Comparison of ENCODE assay signal across 30 cellular contexts in the genomic region with DNA sequence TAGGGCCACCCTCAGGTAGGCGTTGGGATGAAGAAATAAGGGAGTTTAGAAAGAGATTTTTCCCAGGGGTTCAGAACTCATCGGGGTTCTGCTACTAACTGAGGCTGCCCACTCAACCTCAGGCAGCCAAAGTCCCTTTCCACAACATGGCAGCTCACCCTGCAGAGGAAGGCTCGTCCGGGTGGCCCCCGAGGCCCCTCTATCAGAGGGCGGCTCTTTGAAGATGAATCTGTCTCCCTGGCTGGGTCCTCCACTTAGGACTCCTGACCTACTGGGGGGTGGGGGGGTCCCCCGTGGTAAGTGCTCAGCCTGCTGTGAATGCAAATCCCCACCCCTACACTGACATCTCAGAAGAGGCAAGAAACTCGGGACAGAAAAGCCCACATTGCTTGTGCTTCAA.
"Had no signal": no experiment of that assay in that cellular context is flagged by ENCODE, and none has a peak within 500 bp of the region (broad histone marks: within the 10 kb centered on the region; RNA-seq: fewer than 3 reads in every experiment).

No MANE protein-coding gene starts in this region.

- H3K79me2 ChIP-seq: parathyroid adenoma had no signal

- H3K4me1 ChIP-seq: parathyroid adenoma, psoas muscle, right lobe of liver, sigmoid colon, testis, transverse colon, upper lobe of right lung, uterus had no signal

- H3K27me3 ChIP-seq: neutrophil, right lobe of liver, sigmoid colon, suprapubic skin, testis, tibial artery, transverse colon, uterus had no signal

- H3K4me1 Mint-ChIP-seq: naive thymus-derived CD8-positive, alpha-beta T cell; nephron progenitor cell; neural crest cell; stimulated activated effector memory CD8-positive, alpha-beta T cell treated with anti-CD3 and anti-CD28 coated beads, Interleukin-12 subunit alpha, Interleukin-12 subunit beta, amount 100 ng/mL, for 72 hours; stimulated activated naive CD8-positive, alpha-beta T cell treated with anti-CD3 and anti-CD28 coated beads, Interleukin-15, amount 100 ng/mL, for 72 hours had no signal

- ATAC-seq: naive thymus-derived CD8-positive, alpha-beta T cell; natural killer cell treated with Interleukin-12 subunit alpha and Interleukin-12 subunit beta and Interleukin-15 and Interleukin-18, amount 100 ng/mL, for 72 hours; psoas muscle; right cardiac atrium; right lobe of liver; stimulated activated effector memory CD8-positive, alpha-beta T cell treated with anti-CD3 and anti-CD28 coated beads, Interleukin-12 subunit alpha, Interleukin-12 subunit beta, amount 100 ng/mL, for 72 hours; stimulated activated naive CD8-positive, alpha-beta T cell treated with anti-CD3 and anti-CD28 coated beads, Interleukin-15, amount 100 ng/mL, for 72 hours; stimulated activated naive CD8-positive, alpha-beta T cell treated with anti-CD3 and anti-CD28 coated beads, Interleukin-15, Interleukin-2, amounts not matched to agents 100 U/mL and 50 U/mL, for 24 hours; upper lobe of right lung had no signal

- H3K9me3 Mint-ChIP-seq: natural killer cell treated with Interleukin-12 subunit alpha and Interleukin-12 subunit beta and Interleukin-15 and Interleukin-18, amount 100 ng/mL, for 72 hours; stimulated activated effector memory CD8-positive, alpha-beta T cell treated with anti-CD3 and anti-CD28 coated beads, Interleukin-12 subunit alpha, Interleukin-12 subunit beta, amount 100 ng/mL, for 72 hours; stimulated activated naive CD8-positive, alpha-beta T cell treated with anti-CD3 and anti-CD28 coated beads, Interleukin-15, amount 100 ng/mL, for 72 hours; type B pancreatic cell had no signal

- H2AFZ ChIP-seq: parathyroid adenoma had no signal

- H3K9ac ChIP-seq: parathyroid adenoma had no signal

- H3K4me3 ChIP-seq: psoas muscle, right lobe of liver, sigmoid colon, suprapubic skin, testis, tibial artery, transverse colon, upper lobe of right lung, uterus had no signal

- H3K36me3 ChIP-seq: neutrophil, right lobe of liver, sigmoid colon, suprapubic skin, tibial artery, transverse colon, upper lobe of right lung, uterus had no signal

- H3K27ac ChIP-seq: neutrophil, parathyroid adenoma, psoas muscle, right lobe of liver, sigmoid colon, suprapubic skin, testis, tibial artery, transverse colon, upper lobe of right lung, uterus had no signal

- H3K4me3 Mint-ChIP-seq: naive thymus-derived CD8-positive, alpha-beta T cell; natural killer cell treated with Interleukin-12 subunit alpha and Interleukin-12 subunit beta and Interleukin-15 and Interleukin-18, amount 100 ng/mL, for 72 hours; nephron progenitor cell; neural crest cell; stimulated activated effector memory CD8-positive, alpha-beta T cell treated with anti-CD3 and anti-CD28 coated beads, Interleukin-12 subunit alpha, Interleukin-12 subunit beta, amount 100 ng/mL, for 72 hours; stimulated activated naive CD8-positive, alpha-beta T cell treated with anti-CD3 and anti-CD28 coated beads, Interleukin-15, amount 100 ng/mL, for 72 hours; type B pancreatic cell had no signal

- DNase-seq: naive thymus-derived CD8-positive, alpha-beta T cell; nephron progenitor cell; nucleus accumbens; posterior cingulate gyrus; psoas muscle; right cardiac atrium; right lobe of liver; sigmoid colon; small intestine; stimulated activated CD4-positive, alpha-beta T cell treated with anti-CD3 and anti-CD28 coated beads, Interleukin-15, amount 100 ng/mL, for 24 hours; stimulated activated CD4-positive, alpha-beta T cell treated with anti-CD3 and anti-CD28 coated beads, Interleukin-2, amount 100 ng/mL, for 24 hours; stimulated activated CD4-positive, alpha-beta T cell treated with anti-CD3 and anti-CD28 coated beads, Interleukin-2, amount 100 ng/mL, for 48 hours; stimulated activated CD4-positive, alpha-beta T cell treated with anti-CD3 and anti-CD28 coated beads, Interleukin-4, amount 100 ng/mL, for 24 hours; stimulated activated naive CD4-positive, alpha-beta T cell; stimulated activated naive CD8-positive, alpha-beta T cell treated with anti-CD3 and anti-CD28 coated beads, Interleukin-15, amount 100 ng/mL, for 72 hours; stimulated activated naive CD8-positive, alpha-beta T cell treated with anti-CD3 and anti-CD28 coated beads, Interleukin-15, Interleukin-2, amounts not matched to agents 100 U/mL and 50 U/mL, for 24 hours; substantia nigra; testis; tibial artery; transverse colon; upper lobe of right lung; uterus had no signal

- H3K9me3 ChIP-seq: neutrophil, psoas muscle, right lobe of liver, sigmoid colon, suprapubic skin, testis, tibial artery, transverse colon, upper lobe of right lung, uterus had no signal

- H3K36me3 Mint-ChIP-seq: naive thymus-derived CD8-positive, alpha-beta T cell; natural killer cell treated with Interleukin-12 subunit alpha and Interleukin-12 subunit beta and Interleukin-15 and Interleukin-18, amount 100 ng/mL, for 72 hours; stimulated activated effector memory CD8-positive, alpha-beta T cell treated with anti-CD3 and anti-CD28 coated beads, Interleukin-12 subunit alpha, Interleukin-12 subunit beta, amount 100 ng/mL, for 72 hours; type B pancreatic cell had no signal

- H3K27ac Mint-ChIP-seq: naive thymus-derived CD8-positive, alpha-beta T cell; natural killer cell treated with Interleukin-12 subunit alpha and Interleukin-12 subunit beta and Interleukin-15 and Interleukin-18, amount 100 ng/mL, for 72 hours; nephron progenitor cell; progenitor cell of endocrine pancreas; stimulated activated effector memory CD8-positive, alpha-beta T cell treated with anti-CD3 and anti-CD28 coated beads, Interleukin-12 subunit alpha, Interleukin-12 subunit beta, amount 100 ng/mL, for 72 hours; stimulated activated naive CD8-positive, alpha-beta T cell treated with anti-CD3 and anti-CD28 coated beads, Interleukin-15, amount 100 ng/mL, for 72 hours; type B pancreatic cell had no signal
